ENCODE assay signal across 17 cellular contexts in the genomic region with DNA sequence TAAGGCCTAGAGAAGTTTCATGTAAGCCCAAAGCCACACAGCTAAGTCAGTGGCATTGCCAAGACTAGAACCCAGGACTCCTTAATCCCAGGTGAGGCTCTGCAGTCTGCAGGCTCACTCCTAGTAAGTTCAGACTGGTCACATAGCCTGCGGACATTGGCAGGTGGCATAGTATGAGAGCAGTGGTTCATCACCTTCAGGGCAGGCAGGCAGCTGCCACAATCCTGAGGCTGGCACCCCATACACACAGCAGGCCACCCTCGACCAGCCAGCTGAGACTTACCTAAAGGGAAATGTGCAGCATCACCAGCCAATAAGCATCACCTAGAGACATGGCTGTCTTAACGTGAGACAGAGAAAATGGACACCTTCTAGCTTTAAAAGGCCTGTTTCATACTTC.
DNase-seq lines count a peak whose midpoint lies in the region; FAIRE-seq and TF ChIP-seq lines count a peak whose summit lies in the region.
"Had no signal": no experiment of that assay in that cellular context is flagged by ENCODE, and none has a peak within 500 bp of the region (broad histone marks: within the 10 kb centered on the region; RNA-seq: fewer than 3 reads in every experiment).

No MANE protein-coding gene starts in this region.

- no peak for TF ChIP-seq EP300 in H1 (IDR thresholded peaks at IDR 0.05; ENCODE audit: borderline replicate concordance in 1 of 2, low read depth in 2 of 2, low read length in 2 of 2)

- H3K4me3 ChIP-seq in H1 (ENCODE audit: extremely low read depth in 1 of 4, insufficient read depth in 2 of 4, low read depth in 3 of 4, low read length in 4 of 4): no peak overlapping the region
- no peak overlapping the region for H3K4me3 ChIP-seq in smooth muscle cell
- no peak overlapping the region for H3K4me3 ChIP-seq in right atrium auricular region
- H3K4me3 ChIP-seq: BLaER1 had no signal

- H2BK15ac ChIP-seq in H1 (ENCODE audit: low read length): no peak overlapping the region

- H3K9ac ChIP-seq in H1 (replicated peaks in 1 of 4; ENCODE audit: extremely low read depth in 1 of 4, low read depth in 3 of 4, low read length in 3 of 4) (no peak overlapping the region), smooth muscle cell (ENCODE audit: low read depth) (no peak overlapping the region)
- H3K9ac ChIP-seq: BLaER1 had no signal

- peak overlapping the region; percentile 23 for H4K91ac ChIP-seq in H1 (replicated peaks; ENCODE audit: insufficient read length, low read length)

- H2BK20ac ChIP-seq in H1 (ENCODE audit: low read length): no peak overlapping the region

- H3K79me2 ChIP-seq in H1 (ENCODE audit: control insufficient read depth in 1 of 2, insufficient read depth in 2 of 2, low read length in 2 of 2) (no peaks in the 10 kb centered on the region), smooth muscle cell (ENCODE audit: low read depth) (no peaks in the 10 kb centered on the region)

- H3K14ac ChIP-seq in H1 (ENCODE audit: insufficient read length): no peak overlapping the region

- CTCF ChIA-PET in H1 (lab: Charles Lee; ENCODE audit: partially characterized antibody): interaction anchor here (0.7 kb wide), 1 partner anchor 331 kb away, joined by 3 read pairs; no protein-coding TSS in a partner anchor

- H3K27ac ChIP-seq in H1 (ENCODE audit: low read depth, low read length) (no peak overlapping the region), smooth muscle cell (ENCODE audit: low read depth) (peak overlapping the region; percentile 83), right atrium auricular region (peak overlapping the region in 1 of 2 donors; percentile 54)
- H3K27ac ChIP-seq: BLaER1, C4-2B had no signal

- H3K9me3 ChIP-seq in H1 (ENCODE audit: insufficient read depth in 2 of 2, low read depth in 1 of 2, low read length in 1 of 2) (no peaks in the 10 kb centered on the region), smooth muscle cell (replicated peaks; ENCODE audit: low read depth) (no peaks in the 10 kb centered on the region), right atrium auricular region (no peaks in the 10 kb centered on the region)
- H3K9me3 ChIP-seq: BLaER1, Caco-2 had no signal

- H3K23me2 ChIP-seq in H1 (ENCODE audit: low read depth, low read length): no peaks in the 10 kb centered on the region; the same call in 1 of the 2 replicates

- no peak for DNase-seq in HTR-8/SVneo (ENCODE audit: insufficient read length, low spot score)
- DNase-seq in H1 (ENCODE audit: low read depth in 1 of 2, low spot score in 2 of 2): no peak
- DNase-seq in smooth muscle cell (lab: John Stamatoyannopoulos, UW; ENCODE audit: unreplicated experiment): no peak
- no peak for DNase-seq in right atrium auricular region (ENCODE audit: low spot score)
- no peak for DNase-seq in Kasumi-1 (lab: John Stamatoyannopoulos, UW)
- no peak for DNase-seq in HCEC 1CT
- DNase-seq: Caco-2; CD4-positive, CD25-positive, alpha-beta regulatory T cell; CD8-positive, alpha-beta T cell; DMS153; DND-41; GOT3; H7 had no signal

- no peak overlapping the region for H4K5ac ChIP-seq in H1 (ENCODE audit: insufficient read length, low read depth, low read length)

- H3F3A ChIP-seq in smooth muscle cell (ENCODE audit: low read depth): peaks cover 4% of the 10 kb centered on the region

- no peak overlapping the region for H2AK5ac ChIP-seq in H1 (ENCODE audit: low read depth, low read length)

- no peak overlapping the region for H3K18ac ChIP-seq in H1 (ENCODE audit: extremely low read depth, low read length)

- H4K20me1 ChIP-seq in H1 (replicated peaks in 1 of 2; ENCODE audit: control insufficient read depth in 1 of 2, insufficient read depth in 2 of 2, low read length in 2 of 2) (no peaks in the 10 kb centered on the region), smooth muscle cell (ENCODE audit: low read depth) (no peaks in the 10 kb centered on the region)
- H4K20me1 ChIP-seq: BLaER1 had no signal

- H2BK5ac ChIP-seq in H1 (ENCODE audit: low read depth, low read length): no peak overlapping the region

- 91% methylated on average over 3 of the region's 3 CpGs; no CpG with 5 or more reads in 1 of the 2 experiments for WGBS in H1 (ENCODE audit: extremely low coverage in 1 of 2, insufficient coverage in 1 of 2, insufficient read length in 1 of 2, insufficient replicate concordance in 2 of 2, low coverage in 1 of 2, low lambda C conversion rate in 2 of 2, missing lambda C conversion rate in 1 of 2), 2 experiments
- 83% methylated on average over 3 of the region's 3 CpGs for WGBS in smooth muscle cell (ENCODE audit: low lambda C conversion rate)

- H3K4ac ChIP-seq in H1 (replicated peaks; ENCODE audit: insufficient read length, low read depth, low read length): no peak overlapping the region

- H2BK12ac ChIP-seq in H1 (ENCODE audit: low read depth, low read length): no peak overlapping the region

- TF ChIP-seq CTCF in H1 (IDR thresholded peaks at IDR 0.05; ENCODE audit: control extremely low read depth in 1 of 3, insufficient read depth in 1 of 3, low read depth in 1 of 3, low read length in 3 of 3) (no peak), smooth muscle cell (IDR thresholded peaks at IDR 0.05; ENCODE audit: borderline replicate concordance, insufficient read depth, poor library complexity, severe bottlenecking) (no peak), right atrium auricular region (IDR thresholded peaks at IDR 0.05) (no peak)

- H3K36me3 ChIP-seq in H1 (ENCODE audit: control insufficient read depth in 2 of 4, insufficient read depth in 4 of 4, low read length in 3 of 4) (no peaks in the 10 kb centered on the region), smooth muscle cell (ENCODE audit: low read depth) (no peaks in the 10 kb centered on the region), right atrium auricular region (no peaks in the 10 kb centered on the region)
- H3K36me3 ChIP-seq: BLaER1 had no signal

- no peak for TF ChIP-seq RAD21 in H1 (IDR thresholded peaks at IDR 0.05 in 1 of 2, conservative IDR thresholded peaks at IDR 0.05 in 1 of 2; ENCODE audit: low read depth in 2 of 2, low read length in 2 of 2)

- H3K56ac ChIP-seq in H1 (replicated peaks; ENCODE audit: insufficient read length, low read depth, low read length): no peak overlapping the region

- no peak overlapping the region for H2BK120ac ChIP-seq in H1 (replicated peaks; ENCODE audit: low read depth, low read length)

- POLR2A ChIA-PET in H1 (lab: Charles Lee; ENCODE audit: partially characterized antibody): interaction anchor here (2.2 kb wide), 1 partner anchor 16 kb away, joined by 6 read pairs; no protein-coding TSS in a partner anchor

- H3K79me1 ChIP-seq in H1 (ENCODE audit: low read depth, low read length): no peaks in the 10 kb centered on the region

- no peak overlapping the region for H4K8ac ChIP-seq in H1 (ENCODE audit: extremely low read depth, insufficient read depth, low read length)

- peaks cover 0 to 1% (median 0%) of the 10 kb centered on the region in 4 experiments; a peak in 1 of 7 replicates for H3K27me3 ChIP-seq in H1 (replicated peaks in 1 of 4; ENCODE audit: control insufficient read depth in 3 of 4, extremely low read depth in 1 of 4, insufficient read depth in 3 of 4, low read length in 3 of 4)
- H3K27me3 ChIP-seq in smooth muscle cell (ENCODE audit: low read depth): no peaks in the 10 kb centered on the region
- H3K27me3 ChIP-seq in right atrium auricular region: no peaks in the 10 kb centered on the region
- H3K27me3 ChIP-seq: BLaER1 had no signal

- H3K23ac ChIP-seq in H1 (ENCODE audit: insufficient read length): no peak overlapping the region

- FAIRE-seq in HTR-8/SVneo (lab: Jason Lieb, UNC) (peak; percentile 23), H1 (lab: Jason Lieb, UNC) (no peak)
- FAIRE-seq: G401.6, GM12892 had no signal

- H3K4me2 ChIP-seq in H1 (ENCODE audit: insufficient read depth in 1 of 2, low read depth in 2 of 2, low read length in 2 of 2): no peak overlapping the region
- H3K4me2 ChIP-seq in smooth muscle cell: no peak overlapping the region
- H3K4me2 ChIP-seq: BLaER1 had no signal

- H2AFZ ChIP-seq in H1 (ENCODE audit: low read length): no peak overlapping the region
- H2AFZ ChIP-seq in smooth muscle cell (ENCODE audit: low read depth): no peak overlapping the region

- H3K4me1 ChIP-seq in H1 (replicated peaks in 1 of 4; ENCODE audit: control insufficient read depth in 3 of 4, insufficient read depth in 4 of 4, low read length in 3 of 4) (peaks cover 0 to 9% (median 0%) of the 10 kb centered on the region in 4 experiments; a peak in 2 of 7 replicates), smooth muscle cell (ENCODE audit: low read depth) (peaks cover 3% of the 10 kb centered on the region), right atrium auricular region (no peaks in the 10 kb centered on the region)
- H3K4me1 ChIP-seq: BLaER1, Caco-2 had no signal

- no peak for TF ChIP-seq POLR2A in H1 (IDR thresholded peaks at IDR 0.05; ENCODE audit: control extremely low read depth in 1 of 2, low read depth in 2 of 2, low read length in 2 of 2)

TF ChIP-seq in H1, 55 proteins besides CTCF, POLR2A, EP300 and RAD21 (continues in another document):
- TF ChIP-seq MAFK (IDR thresholded peaks at IDR 0.05; ENCODE audit: low read depth, low read length) (no peak), TEAD4 (IDR thresholded peaks at IDR 0.05; ENCODE audit: low read depth, low read length) (no peak), TBP (IDR thresholded peaks at IDR 0.05; ENCODE audit: low read depth, low read length) (no peak), KDM4A (IDR thresholded peaks at IDR 0.05; ENCODE audit: low read depth, low read length, severe bottlenecking) (no peak), SP4 (IDR thresholded peaks at IDR 0.05; ENCODE audit: low read length) (no peak), RNF2 (IDR thresholded peaks at IDR 0.05; ENCODE audit: borderline replicate concordance, low read depth, low read length, missing control alignments, poor library complexity, severe bottlenecking) (no peak), SUZ12 (IDR thresholded peaks at IDR 0.05; ENCODE audit: low read length) (no peak), NRF1 (IDR thresholded peaks at IDR 0.05; ENCODE audit: low read depth, low read length) (no peak), JUN (IDR thresholded peaks at IDR 0.05; ENCODE audit: low read depth, low read length) (no peak), BRCA1 (IDR thresholded peaks at IDR 0.05; ENCODE audit: low read depth, low read length) (no peak), E2F6 (IDR thresholded peaks at IDR 0.05) (no peak), CEBPB (IDR thresholded peaks at IDR 0.05; ENCODE audit: low read depth, low read length) (no peak), RFX5 (IDR thresholded peaks at IDR 0.05; ENCODE audit: borderline replicate concordance, low read depth, low read length) (no peak), HDAC2 (IDR thresholded peaks at IDR 0.05; ENCODE audit: borderline replicate concordance in 1 of 2, low read depth in 2 of 2, low read length in 2 of 2) (no peak), KDM1A (IDR thresholded peaks at IDR 0.05; ENCODE audit: borderline replicate concordance, low read length) (no peak)
